In the genomic region with DNA sequence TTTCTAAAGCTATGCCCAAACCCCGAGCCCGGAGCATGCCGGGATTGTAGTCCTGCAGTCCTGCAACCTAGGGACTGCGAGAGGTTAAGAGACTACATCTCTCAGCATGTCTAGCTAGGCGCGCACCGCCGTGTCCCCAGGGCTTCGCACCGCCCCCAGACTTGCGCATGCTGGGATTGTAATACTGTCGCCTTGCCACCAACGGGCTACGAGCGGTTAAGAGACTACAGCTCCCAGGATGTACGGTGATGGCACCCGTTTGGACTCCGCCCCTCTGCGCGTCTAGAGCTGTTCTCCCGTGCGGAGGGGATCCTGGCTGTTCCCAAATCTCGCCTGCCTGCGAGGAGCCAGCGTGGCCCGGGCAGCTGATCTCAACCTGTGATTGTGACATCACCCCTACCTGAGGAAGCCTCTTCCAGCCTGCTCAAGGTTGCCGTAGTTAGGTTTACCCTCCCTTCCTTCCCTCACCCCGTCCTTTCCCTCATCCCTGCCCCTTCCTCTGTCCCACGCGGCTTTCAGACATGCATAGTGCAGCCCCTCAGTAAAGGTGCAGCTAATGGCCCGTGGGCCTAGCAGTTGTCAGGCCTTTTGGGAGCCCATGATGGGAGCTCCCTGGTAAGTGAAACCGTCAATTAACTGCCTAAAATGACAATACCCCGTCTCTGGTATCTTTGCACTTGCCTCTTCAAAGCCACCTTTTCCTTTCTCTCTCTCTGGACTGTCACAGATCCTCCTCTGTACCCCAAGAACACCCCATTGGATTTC, we compare ENCODE assay signal across 2 cellular contexts.
TF ChIP-seq lines count a peak whose summit lies in the region.

No MANE protein-coding gene starts in this region.

TF ChIP-seq in liver, 16 proteins besides CTCF, POLR2A, EP300 and RAD21 (continued from another document):
- TF ChIP-seq REST (IDR thresholded peaks at IDR 0.05) (peak; percentile 63), SP1 (IDR thresholded peaks at IDR 0.05) (peak; percentile 91), FOXA2 (IDR thresholded peaks at IDR 0.05) (no peak), RXRA (IDR thresholded peaks at IDR 0.05) (peak; percentile 76 to 79), ZBTB33 (IDR thresholded peaks at IDR 0.05) (peak; percentile 91), FOXA1 (IDR thresholded peaks at IDR 0.05) (peak; percentile 22), JUND (IDR thresholded peaks at IDR 0.05) (peak in 1 of 2 donors; percentile 62), HNF4A (conservative IDR thresholded peaks at IDR 0.05) (peak; percentile 70 to 74), GABPA (IDR thresholded peaks at IDR 0.05 in 1 of 2, conservative IDR thresholded peaks at IDR 0.05 in 1 of 2) (no peak), TAF1 (conservative IDR thresholded peaks at IDR 0.05) (peak; percentile 61)
- TF ChIP-seq, protein P1, sequence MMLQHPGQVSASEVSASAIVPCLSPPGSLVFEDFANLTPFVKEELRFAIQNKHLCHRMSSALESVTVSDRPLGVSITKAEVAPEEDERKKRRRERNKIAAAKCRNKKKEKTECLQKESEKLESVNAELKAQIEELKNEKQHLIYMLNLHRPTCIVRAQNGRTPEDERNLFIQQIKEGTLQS (IDR thresholded peaks at IDR 0.05): peak; percentile 19
TF ChIP-seq in liver: peak in this region for 13.

TF ChIP-seq in HepG2, 621 proteins besides CTCF, POLR2A, EP300 and RAD21 (continued from another document):
- TF ChIP-seq, protein P2, sequence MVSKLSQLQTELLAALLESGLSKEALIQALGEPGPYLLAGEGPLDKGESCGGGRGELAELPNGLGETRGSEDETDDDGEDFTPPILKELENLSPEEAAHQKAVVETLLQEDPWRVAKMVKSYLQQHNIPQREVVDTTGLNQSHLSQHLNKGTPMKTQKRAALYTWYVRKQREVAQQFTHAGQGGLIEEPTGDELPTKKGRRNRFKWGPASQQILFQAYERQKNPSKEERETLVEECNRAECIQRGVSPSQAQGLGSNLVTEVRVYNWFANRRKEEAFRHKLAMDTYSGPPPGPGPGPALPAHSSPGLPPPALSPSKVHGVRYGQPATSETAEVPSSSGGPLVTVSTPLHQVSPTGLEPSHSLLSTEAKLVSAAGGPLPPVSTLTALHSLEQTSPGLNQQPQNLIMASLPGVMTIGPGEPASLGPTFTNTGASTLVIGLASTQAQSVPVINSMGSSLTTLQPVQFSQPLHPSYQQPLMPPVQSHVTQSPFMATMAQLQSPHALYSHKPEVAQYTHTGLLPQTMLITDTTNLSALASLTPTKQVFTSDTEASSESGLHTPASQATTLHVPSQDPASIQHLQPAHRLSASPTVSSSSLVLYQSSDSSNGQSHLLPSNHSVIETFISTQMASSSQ (IDR thresholded peaks at IDR 0.05; ENCODE audit: low read depth): no peak
- TF ChIP-seq, protein P2 (CRISPR knock-in tag; IDR thresholded peaks at IDR 0.05; ENCODE audit: borderline replicate concordance): no peak
- TF ChIP-seq HNRNPK (IDR thresholded peaks at IDR 0.05; ENCODE audit: low read depth, low read length, poor library complexity, severe bottlenecking) (no peak), ZNF224 (CRISPR knock-in tag; IDR thresholded peaks at IDR 0.05) (no peak), GPBP1L1 (CRISPR knock-in tag; IDR thresholded peaks at IDR 0.05) (no peak)
- TF ChIP-seq, protein P3, sequence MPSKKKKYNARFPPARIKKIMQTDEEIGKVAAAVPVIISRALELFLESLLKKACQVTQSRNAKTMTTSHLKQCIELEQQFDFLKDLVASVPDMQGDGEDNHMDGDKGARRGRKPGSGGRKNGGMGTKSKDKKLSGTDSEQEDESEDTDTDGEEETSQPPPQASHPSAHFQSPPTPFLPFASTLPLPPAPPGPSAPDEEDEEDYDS (CRISPR knock-in tag; IDR thresholded peaks at IDR 0.05): no peak
TF ChIP-seq in HepG2: peak in this region for 0.
